8 cellular contexts compared by ENCODE assay signal in genomic region chr2:64860321-64860751, GRCh38.
DNase-seq lines count a peak whose midpoint lies in the region; ATAC-seq, FAIRE-seq and TF ChIP-seq lines count a peak whose summit lies in the region.

No MANE protein-coding gene starts in this region.

- H3K4me1 Mint-ChIP-seq in activated B cell treated with CpG ODN at 0.5 μM for 24 hours = peaks cover 28% of the 10 kb centered on the region

- POLR2A ChIA-PET in activated B cell treated with CpG ODN at 0.5 μM for 24 hours (lab: Charles Lee) = interaction anchor here (0.7 to 8.3 kb wide), 20 partner anchors 9 to 336 kb away, joined by 3 to 276 read pairs (median 12); partner anchors contain the start of genes AFTPH, RAB1A and SERTAD2

- 76 to 87% (median 77%) methylated on average over 9 of the region's 9 CpGs for WGBS in small intestine, 3 donors

- H3K4me3 Mint-ChIP-seq in activated B cell treated with CpG ODN at 0.5 μM for 24 hours = no peak overlapping the region

- no peaks in the 10 kb centered on the region for H3K9me3 Mint-ChIP-seq in activated B cell treated with CpG ODN at 0.5 μM for 24 hours

- DNase-seq in activated B cell treated with CpG ODN at 0.5 μM for 24 hours (peak; percentile 55), osteoblast (ENCODE audit: insufficient read length, low spot score, missing footprints) (no peak), inferior parietal cortex (ENCODE audit: extremely low spot score) (no peak), small intestine (no peak), DMS114 treated with DMSO at 0.1 percent for 48 hours (lab: John Stamatoyannopoulos, UW; ENCODE audit: unreplicated experiment) (no peak)

- H3K36me3 Mint-ChIP-seq in activated B cell treated with CpG ODN at 0.5 μM for 24 hours (ENCODE audit: low read depth) = peaks cover 1% of the 10 kb centered on the region

- no peaks in the 10 kb centered on the region for H3K27me3 ChIP-seq in osteoblast (ENCODE audit: insufficient read depth, low read length)
- no peaks in the 10 kb centered on the region for H3K27me3 ChIP-seq in small intestine (ENCODE audit: control insufficient read depth in 2 of 2, insufficient read depth in 2 of 2, low read length in 2 of 2)

- peak overlapping the region; percentile 64 for H3K4me2 ChIP-seq in osteoblast (ENCODE audit: insufficient read depth, low read length)

- CTCF ChIA-PET in activated B cell treated with CpG ODN at 0.5 μM for 24 hours (lab: Charles Lee) = interaction anchor here (1.1 to 5.4 kb wide), 9 partner anchors 20 to 337 kb away, joined by 3 to 47 read pairs (median 9); partner anchors contain the start of genes AFTPH and SERTAD2

- TF ChIP-seq CTCF in GM12872 (IDR thresholded peaks at IDR 0.05; ENCODE audit: insufficient read depth, low read depth, low read length) (peak; percentile 16; the same call in 1 of the 3 replicates), activated B cell treated with CpG ODN at 0.5 μM for 24 hours (IDR thresholded peaks at IDR 0.05) (no peak), osteoblast (IDR thresholded peaks at IDR 0.05; ENCODE audit: extremely low read depth, low read depth, low read length) (no peak)

- intact Hi-C loops in activated B cell treated with CpG ODN at 0.5 μM for 24 hours (cut with micrococcal nuclease) = loop anchor here (1.0 to 2.0 kb wide), 4 partner anchors 8 to 134 kb away; no protein-coding TSS in a partner anchor

- H3K27ac Mint-ChIP-seq in activated B cell treated with CpG ODN at 0.5 μM for 24 hours = no peak overlapping the region

- ATAC-seq in HG02885 (IDR thresholded peaks at IDR 0.05; ENCODE audit: poor library complexity, unreplicated experiment) (peak; percentile 37), activated B cell treated with CpG ODN at 0.5 μM for 24 hours (ENCODE audit: low read depth) (peak; percentile 43), GM21529 (IDR thresholded peaks at IDR 0.05; ENCODE audit: unreplicated experiment) (no peak)

- H3K79me2 ChIP-seq in osteoblast (ENCODE audit: insufficient read depth, low read length) = no peaks in the 10 kb centered on the region

- H3K36me3 ChIP-seq in osteoblast (ENCODE audit: insufficient read depth, low read length) (no peaks in the 10 kb centered on the region), small intestine (ENCODE audit: control insufficient read depth in 2 of 2, insufficient read depth in 2 of 2, low read length in 2 of 2) (no peaks in the 10 kb centered on the region)

- H3K9me3 ChIP-seq in osteoblast (ENCODE audit: low read depth, low read length) (no peaks in the 10 kb centered on the region), small intestine (ENCODE audit: control insufficient read depth, low read depth) (no peaks in the 10 kb centered on the region)

- H3K4me3 ChIP-seq in osteoblast (ENCODE audit: insufficient read depth, low read length) = no peak overlapping the region
- H3K4me3 ChIP-seq in small intestine (ENCODE audit: low read depth in 1 of 2, low read length in 2 of 2) = no peak overlapping the region

- H3K27ac ChIP-seq in osteoblast (ENCODE audit: low read depth, low read length) (peak overlapping the region; percentile 90), small intestine (ENCODE audit: low read depth in 1 of 2, low read length in 1 of 2) (peak overlapping the region in 1 of 2 donors; percentile 89)

- H4K20me1 ChIP-seq in osteoblast (ENCODE audit: insufficient read depth, low read length) = no peaks in the 10 kb centered on the region

- H2AFZ ChIP-seq in osteoblast (ENCODE audit: low read length) = no peak overlapping the region

- H3K27me3 Mint-ChIP-seq in activated B cell treated with CpG ODN at 0.5 μM for 24 hours = no peaks in the 10 kb centered on the region

- H3K4me1 ChIP-seq in osteoblast (ENCODE audit: insufficient read depth, low read length) (peaks cover 43% of the 10 kb centered on the region), small intestine (ENCODE audit: control insufficient read depth in 2 of 2, insufficient read depth in 1 of 2, low read depth in 1 of 2, low read length in 1 of 2) (no peaks in the 10 kb centered on the region)

- no peak for FAIRE-seq in small intestine (lab: Jason Lieb, UNC)
